ENCODE assay signal across 16 cellular contexts in the genomic region with DNA sequence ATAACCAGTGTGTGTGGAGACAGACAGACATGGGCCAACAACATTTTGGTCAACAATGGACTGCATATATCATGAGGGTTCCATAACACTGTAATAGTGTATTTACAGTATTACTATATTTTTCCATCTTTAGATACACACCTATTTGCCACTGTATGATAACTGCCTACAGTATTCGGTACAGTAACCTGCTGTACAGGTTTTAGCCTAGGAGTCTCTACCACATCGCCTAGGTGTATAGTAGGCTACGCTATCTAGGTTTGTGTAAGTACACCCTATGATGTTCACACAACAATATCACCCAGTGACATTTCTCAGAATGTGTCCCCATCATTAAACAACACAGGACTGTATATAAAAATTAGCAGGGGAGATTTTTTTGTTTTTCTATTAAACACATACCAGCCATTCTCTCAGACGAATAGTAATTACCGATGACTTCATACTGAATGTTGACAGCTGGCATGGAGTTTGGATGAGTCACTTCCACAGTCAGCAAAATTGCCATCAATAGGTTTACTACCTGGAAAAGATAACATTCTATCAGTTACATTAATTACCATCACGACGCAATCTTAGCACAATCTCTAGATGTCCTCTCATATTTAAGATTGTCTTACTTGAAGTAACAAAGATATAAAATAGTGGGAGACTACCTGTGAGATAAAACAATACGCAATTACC. TPM values are rescaled to one million over a fixed set of nuclear protein-coding genes. Genes with fewer than 3 reads are reported as not detected.
A peak's percentile ranks its signal among the peaks of the same experiment; 100 is the strongest.
DNase-seq lines count a peak whose midpoint lies in the region; ATAC-seq, FAIRE-seq and TF ChIP-seq lines count a peak whose summit lies in the region.
"Had no signal": no experiment of that assay in that cellular context is flagged by ENCODE, and none has a peak within 500 bp of the region (broad histone marks: within the 10 kb centered on the region; RNA-seq: fewer than 3 reads in every experiment).

No MANE protein-coding gene starts in this region.

- no TSS peak for BruUV-seq in GM12878 (replicated peaks; lab: Mats Ljungman, UMichigan)
- no TSS peak for BruUV-seq in HepG2 (replicated peaks; lab: Mats Ljungman, UMichigan)

- H3K9me3 ChIP-seq in GM12878 (replicated peaks; ENCODE audit: control insufficient read depth, insufficient read depth, low read length) (no peaks in the 10 kb centered on the region), HepG2 (ENCODE audit: low read length) (no peaks in the 10 kb centered on the region), esophagus squamous epithelium (no peaks in the 10 kb centered on the region), sigmoid colon (no peaks in the 10 kb centered on the region)

- RAD21 ChIA-PET in GM12878 (lab: Charles Lee; ENCODE audit: unreplicated experiment): interaction anchor here (0.9 kb wide), 1 partner anchor 11 kb away, joined by 4 read pairs; the partner anchor contains the start of gene LAPTM4A

- H3K79me2 ChIP-seq in GM12878 (ENCODE audit: control insufficient read depth, insufficient read depth, low read length) (peaks cover 15% of the 10 kb centered on the region), HepG2 (ENCODE audit: insufficient read depth, low read length) (peaks cover 63% of the 10 kb centered on the region)

- H2AFZ ChIP-seq in GM12878 (ENCODE audit: control insufficient read depth, low read depth, low read length) (no peak overlapping the region), HepG2 (ENCODE audit: low read length) (no peak overlapping the region)

- H3K9ac ChIP-seq in GM12878 (ENCODE audit: control insufficient read depth, insufficient read depth, low read length) (no peak overlapping the region), HepG2 (ENCODE audit: insufficient read depth, low read depth, low read length) (no peak overlapping the region)

- H3K27me3 ChIP-seq in GM12878 (replicated peaks in 1 of 2; ENCODE audit: control insufficient read depth in 2 of 2, insufficient read depth in 2 of 2, low read length in 1 of 2): no peaks in the 10 kb centered on the region
- no peaks in the 10 kb centered on the region for H3K27me3 ChIP-seq in HepG2 (ENCODE audit: control insufficient read depth in 1 of 2, insufficient read depth in 2 of 2, low read length in 2 of 2)
- no peaks in the 10 kb centered on the region for H3K27me3 ChIP-seq in esophagus squamous epithelium
- no peaks in the 10 kb centered on the region for H3K27me3 ChIP-seq in sigmoid colon

- SMC1A ChIA-PET in GM12878 (lab: Charles Lee; ENCODE audit: uncharacterized antibody, unreplicated experiment): interaction anchor here (0.7 to 5.9 kb wide), 3 partner anchors 8 to 79 kb away, joined by 3 to 31 read pairs (median 3); no protein-coding TSS in a partner anchor

- DNase-seq in A172 (ENCODE audit: low spot score): peak; percentile 80
- no peak for DNase-seq in GM12878 (ENCODE audit: low read depth, low spot score)
- DNase-seq in HepG2 (ENCODE audit: low spot score): no peak
- no peak for DNase-seq in esophagus squamous epithelium (lab: John Stamatoyannopoulos, UW)
- no peak for DNase-seq in sigmoid colon
- no peak for DNase-seq in MV-4-11 (lab: John Stamatoyannopoulos, UW)
- DNase-seq: activated CD8-positive, alpha-beta memory T cell treated with anti-CD3 and anti-CD28 coated beads, Interleukin-2, amount 10 ng/mL, durations not matched to agents 7 days and 5 days; activated naive CD4-positive, alpha-beta T cell treated with anti-CD3 and anti-CD28 coated beads for 36 hours; left ventricle myocardium superior; NCI-H1092; NCI-H2171 treated with DMSO at 0.1 percent for 48 hours; stimulated activated naive CD8-positive, alpha-beta T cell treated with anti-CD3 and anti-CD28 coated beads, Interleukin-15, amount 100 ng/mL, for 72 hours had no signal

- TF ChIP-seq EP300 in Ishikawa (IDR thresholded peaks at IDR 0.05; ENCODE audit: borderline replicate concordance) (no peak), GM12878 (IDR thresholded peaks at IDR 0.05; ENCODE audit: borderline replicate concordance in 1 of 2, control insufficient read depth in 1 of 2, low read depth in 2 of 2, low read length in 2 of 2) (no peak), HepG2 (IDR thresholded peaks at IDR 0.05; ENCODE audit: low read depth in 2 of 2, low read length in 2 of 2) (no peak), HepG2 (CRISPR knock-in tag; IDR thresholded peaks at IDR 0.05; ENCODE audit: borderline replicate concordance) (no peak), sigmoid colon (IDR thresholded peaks at IDR 0.05) (no peak)

- no peak for TF ChIP-seq POLR2A in GM12878 (IDR thresholded peaks at IDR 0.05; ENCODE audit: low read depth, low read length)
- TF ChIP-seq POLR2A in HepG2 (IDR thresholded peaks at IDR 0.05; ENCODE audit: insufficient read depth in 1 of 2, low read depth in 2 of 2, low read length in 2 of 2): no peak
- TF ChIP-seq POLR2A in esophagus squamous epithelium (IDR thresholded peaks at IDR 0.05): no peak
- no peak for TF ChIP-seq POLR2A in sigmoid colon (IDR thresholded peaks at IDR 0.05)

- ATAC-seq in GM12878: no peak
- ATAC-seq in HepG2: no peak
- no peak for ATAC-seq in GM21423 (IDR thresholded peaks at IDR 0.05; ENCODE audit: unreplicated experiment)
- ATAC-seq: activated CD8-positive, alpha-beta memory T cell treated with anti-CD3 and anti-CD28 coated beads, Interleukin-2, amount 10 ng/mL, durations not matched to agents 7 days and 5 days; left ventricle myocardium superior; natural killer cell treated with Interleukin-12 subunit alpha and Interleukin-12 subunit beta and Interleukin-15 and Interleukin-18, amount 100 ng/mL, for 72 hours; stimulated activated naive CD8-positive, alpha-beta T cell treated with anti-CD3 and anti-CD28 coated beads, Interleukin-15, amount 100 ng/mL, for 72 hours; WTC11 had no signal

- FAIRE-seq in GM12878 (lab: Jason Lieb, UNC) (peak; percentile 13), HepG2 (lab: Jason Lieb, UNC) (no peak)

- H3K4me2 ChIP-seq in GM12878 (ENCODE audit: control insufficient read depth, insufficient read depth) (no peak overlapping the region), HepG2 (ENCODE audit: low read depth, low read length) (no peak overlapping the region)

- WGBS in GM12878 (ENCODE audit: insufficient coverage, insufficient replicate concordance, low lambda C conversion rate, missing lambda C conversion rate): 98% methylated on average over 8 of the region's 8 CpGs
- 95% methylated on average over 8 of the region's 8 CpGs for WGBS in HepG2 (ENCODE audit: low lambda C conversion rate)
- WGBS in esophagus squamous epithelium, 2 donors: 52 to 67% methylated on average over 8 of the region's 8 CpGs
- WGBS in sigmoid colon, 2 donors: 75 to 88% methylated on average over 8 of the region's 8 CpGs

- POLR2A ChIA-PET in GM12878 (lab: Charles Lee): interaction anchor here (1.2 kb wide), 1 partner anchor 11 kb away, joined by 3 read pairs; the partner anchor contains the start of gene LAPTM4A
- POLR2A ChIA-PET in HepG2 (lab: Yijun Ruan, JAX): interaction anchor here (1.6 kb wide), 1 partner anchor 11 kb away, joined by 10 read pairs; the partner anchor contains the start of gene LAPTM4A

- no peak overlapping the region for H3K4me3 ChIP-seq in GM12878
- no peak overlapping the region for H3K4me3 ChIP-seq in HepG2 (replicated peaks in 1 of 3; ENCODE audit: insufficient read depth in 1 of 3, low read depth in 2 of 3, low read length in 3 of 3)
- no peak overlapping the region for H3K4me3 ChIP-seq in esophagus squamous epithelium
- no peak overlapping the region for H3K4me3 ChIP-seq in sigmoid colon

- H3K4me1 ChIP-seq in GM12878 (ENCODE audit: control insufficient read depth, insufficient read depth, low read length): peaks cover 3% of the 10 kb centered on the region; the same call in 1 of the 2 replicates
- peaks cover 32% of the 10 kb centered on the region for H3K4me1 ChIP-seq in HepG2 (ENCODE audit: insufficient read depth, low read length)
- peaks cover 3 to 70% (median 25%) of the 10 kb centered on the region in 3 donors for H3K4me1 ChIP-seq in esophagus squamous epithelium
- peaks cover 0 to 72% (median 63%) of the 10 kb centered on the region in 4 donors for H3K4me1 ChIP-seq in sigmoid colon

- no peak for TF ChIP-seq CTCF in GM12878 (IDR thresholded peaks at IDR 0.05 in 2 of 3, conservative IDR thresholded peaks at IDR 0.05 in 1 of 3; ENCODE audit: control insufficient read depth in 2 of 3, extremely low read depth in 1 of 3, insufficient read depth in 1 of 3, low read depth in 3 of 3, low read length in 3 of 3)
- TF ChIP-seq CTCF in HepG2 (CRISPR knock-in tag; IDR thresholded peaks at IDR 0.05): no peak
- TF ChIP-seq CTCF in esophagus squamous epithelium (IDR thresholded peaks at IDR 0.05): no peak
- TF ChIP-seq CTCF in sigmoid colon (IDR thresholded peaks at IDR 0.05): no peak

- TF ChIP-seq RAD21 in Ishikawa (IDR thresholded peaks at IDR 0.05; ENCODE audit: low read depth): no peak
- no peak for TF ChIP-seq RAD21 in GM12878 (IDR thresholded peaks at IDR 0.05; ENCODE audit: insufficient read depth, low read depth, low read length)
- no peak for TF ChIP-seq RAD21 in HepG2 (CRISPR knock-in tag; IDR thresholded peaks at IDR 0.05)

- intact Hi-C loops in GM12878 (cut with micrococcal nuclease; ENCODE audit: unreplicated experiment) (no loop called here), HepG2 (cut with micrococcal nuclease; ENCODE audit: unreplicated experiment) (no loop called here), esophagus squamous epithelium (cut with DNase I) (no loop called here), sigmoid colon (cut with DNase I) (no loop called here)

- H3K27ac ChIP-seq in GM12878 (ENCODE audit: control insufficient read depth, insufficient read depth): no peak overlapping the region
- no peak overlapping the region for H3K27ac ChIP-seq in HepG2 (ENCODE audit: extremely low read length, insufficient read depth, low read length)
- no peak overlapping the region for H3K27ac ChIP-seq in esophagus squamous epithelium
- H3K27ac ChIP-seq in sigmoid colon: no peak overlapping the region

- CTCF ChIA-PET in GM12878 (lab: Yijun Ruan, JAX) (interaction anchor here (0.7 to 1.5 kb wide), 2 partner anchors 10 to 25 kb away, joined by 4 to 5 read pairs; no protein-coding TSS in a partner anchor), HepG2 (lab: Yijun Ruan, JAX; ENCODE audit: low intra/inter-chr PET ratio, low total read pairs) (no interaction called here)

- H4K20me1 ChIP-seq in GM12878 (ENCODE audit: control insufficient read depth, insufficient read depth): no peaks in the 10 kb centered on the region; the same call in 1 of the 2 replicates
- H4K20me1 ChIP-seq in HepG2 (ENCODE audit: insufficient read depth, low read length): peaks cover 38% of the 10 kb centered on the region

- in situ Hi-C loops in GM12878 (cut with MboI): no loop called here
- in situ Hi-C loops in HepG2 (cut with HindIII; ENCODE audit: extremely low pct_ligation_motif_present, low pct_unique_long_range_greater_than_20kb): no loop called here

- peaks cover 5 to 28% of the 10 kb centered on the region in 2 experiments for H3K36me3 ChIP-seq in GM12878 (ENCODE audit: control insufficient read depth in 2 of 2, insufficient read depth in 2 of 2, low read length in 1 of 2)
- H3K36me3 ChIP-seq in HepG2 (replicated peaks in 1 of 2; ENCODE audit: control insufficient read depth in 1 of 2, insufficient read depth in 2 of 2, low read length in 2 of 2): peaks cover 26 to 69% of the 10 kb centered on the region in 2 experiments
- peaks cover 14 to 56% (median 16%) of the 10 kb centered on the region in 3 donors for H3K36me3 ChIP-seq in esophagus squamous epithelium
- peaks cover 15 to 54% (median 40%) of the 10 kb centered on the region in 4 donors for H3K36me3 ChIP-seq in sigmoid colon

RNA-seq across cellular contexts. Expression of gene LAPTM4A, which starts 10.8 kb away (rescaled TPM):
- 488 and 537 TPM in 2 replicates for total RNA-seq in A172 (2014; rRNA removed; shearing (Covaris generic))
- total RNA-seq in GM12878 (2013; cell fraction: nucleolus; rRNA removed): 20.7 and 23.4 TPM in 2 replicates
- total RNA-seq in GM12878 (2014; rRNA removed): 17.8 and 21.2 TPM in 2 replicates
- 23.9 and 25.6 TPM in 2 replicates for total RNA-seq in GM12878 (2014; rRNA removed; fragmentation: Illumina TruSeq; extraction: Trizol)
- 26.9 and 27.2 TPM in 2 replicates for total RNA-seq in GM12878 (2021)
- polyA plus RNA-seq in GM12878 (2011; ENCODE audit: low read depth): 21.4 TPM
- 107 and 126 TPM in 2 replicates for polyA plus RNA-seq in GM12878 (2011; rRNA removed)
- 51.1 and 59.2 TPM in 2 replicates for polyA plus RNA-seq in GM12878 (2011; cell fraction: cytosol; rRNA removed)
- 28.9 and 29.4 TPM in 2 replicates for polyA plus RNA-seq in GM12878 (2011; cell fraction: nucleus; rRNA removed)
- polyA plus RNA-seq in GM12878 (2012): 40.6 and 45.5 TPM in 2 replicates
- polyA plus RNA-seq in GM12878 (2014; fragmentation: Illumina TruSeq; extraction: Trizol): 38.5 and 52.1 TPM in 2 replicates
- 10 to 100 TPM; 77.2 to 87.8 TPM for polyA plus RNA-seq in GM12878 (2014; fragmentation: Nextera tagmentation; extraction: Ambion mirVana)
- polyA plus RNA-seq in GM12878 (2014; rRNA removed): 22.8 and 24.7 TPM in 2 replicates
- 10 to 100 TPM; 53.1 to 62.2 TPM for polyA plus RNA-seq in GM12878 (2016; fragmentation: Nextera tagmentation; extraction: Ambion mirVana)
- polyA minus RNA-seq in GM12878 (2011; rRNA and poly(A)+ RNA removed): 36.8 and 56.5 TPM in 2 replicates
- 13.4 and 15.2 TPM in 2 replicates for polyA minus RNA-seq in GM12878 (2011; cell fraction: cytosol; rRNA and poly(A)+ RNA removed)
- 13.2 and 14.4 TPM in 2 replicates for polyA minus RNA-seq in GM12878 (2011; cell fraction: nucleus; rRNA and poly(A)+ RNA removed)
- total RNA-seq in HepG2 (2016; rRNA removed; fragmentation: Illumina TruSeq; extraction: Trizol): 82.8 and 116 TPM in 2 replicates
- 18.7 and 21.2 TPM in 2 replicates for total RNA-seq in HepG2 (2016; cell fraction: cytosol; rRNA removed; fragmentation: Illumina TruSeq; extraction: Trizol; ENCODE audit: low read depth)
- 83.7 and 119 TPM in 2 replicates for total RNA-seq in HepG2 (2016; cell fraction: insoluble cytoplasmic fraction; rRNA removed; fragmentation: Illumina TruSeq; extraction: Trizol)
- total RNA-seq in HepG2 (2016; cell fraction: membrane; rRNA removed; fragmentation: Illumina TruSeq; extraction: Trizol): 35.7 and 39.5 TPM in 2 replicates
- total RNA-seq in HepG2 (2016; cell fraction: nucleus; rRNA removed; fragmentation: Illumina TruSeq; extraction: Trizol): 127 and 144 TPM in 2 replicates
- 491 and 558 TPM in 2 replicates for polyA plus RNA-seq in HepG2 (2011; rRNA removed)
- 344 and 527 TPM in 2 replicates for polyA plus RNA-seq in HepG2 (2011; cell fraction: cytosol; rRNA removed)
- 114 and 137 TPM in 2 replicates for polyA plus RNA-seq in HepG2 (2011; cell fraction: nucleus; rRNA removed)
- polyA plus RNA-seq in HepG2 (2012): 288 and 349 TPM in 2 replicates
- polyA plus RNA-seq in HepG2 (2016; cell fraction: cytosol; fragmentation: Illumina TruSeq; extraction: Trizol; ENCODE audit: low read depth): 46.6 and 49.9 TPM in 2 replicates
- 181 and 190 TPM in 2 replicates for polyA plus RNA-seq in HepG2 (2016; cell fraction: insoluble cytoplasmic fraction; fragmentation: Illumina TruSeq; extraction: Trizol; ENCODE audit: low read depth)
- polyA plus RNA-seq in HepG2 (2016; cell fraction: membrane; fragmentation: Illumina TruSeq; extraction: Trizol; ENCODE audit: low read depth): 62.5 and 62.8 TPM in 2 replicates
- 365 and 398 TPM in 2 replicates for polyA plus RNA-seq in HepG2 (2016; cell fraction: nucleus; fragmentation: Illumina TruSeq; extraction: Trizol; ENCODE audit: insufficient read depth, low read depth)
- polyA minus RNA-seq in HepG2 (2011; rRNA and poly(A)+ RNA removed; ENCODE audit: low replicate concordance): 123 and 176 TPM in 2 replicates
- 150 and 184 TPM in 2 replicates for polyA minus RNA-seq in HepG2 (2011; cell fraction: cytosol; rRNA and poly(A)+ RNA removed)
- polyA minus RNA-seq in HepG2 (2011; cell fraction: nucleus; rRNA and poly(A)+ RNA removed): 93.0 and 135 TPM in 2 replicates
- total RNA-seq in esophagus squamous epithelium: 100 to 1,000 TPM in 2 of 4 donors, 10 to 100 TPM in 2; 71.0 to 144 (median 98.2) TPM
- total RNA-seq in sigmoid colon: 100 to 1,000 TPM; 181 to 246 (median 227) TPM
- polyA plus RNA-seq in sigmoid colon: 100 to 1,000 TPM in 1 of 3 donors, 10 to 100 TPM in 2; 59.2 to 192 (median 62.5) TPM

RNA-seq across cellular contexts. Expression of gene MATN3, which starts 28.2 kb away (rescaled TPM):
- 13.4 and 16.1 TPM in 2 replicates for total RNA-seq in A172 (2014; rRNA removed; shearing (Covaris generic))
- not detected in 2 replicates for total RNA-seq in GM12878 (2013; cell fraction: nucleolus; rRNA removed)
- total RNA-seq in GM12878 (2014; rRNA removed) (not detected in 2 replicates), GM12878 (2014; rRNA removed; fragmentation: Illumina TruSeq; extraction: Trizol) (not detected in 2 replicates), GM12878 (2021) (not detected in 2 replicates), HepG2 (2016; rRNA removed; fragmentation: Illumina TruSeq; extraction: Trizol) (19.2 and 36.1 TPM in 2 replicates), esophagus squamous epithelium (1 to 10 TPM in 1 of 4 donors, under 1 TPM in 2, not detected in 1; 0.45 to 1.3 (median 0.92) TPM), sigmoid colon (under 1 TPM; 0.54 to 0.82 (median 0.63) TPM)
- not detected for polyA plus RNA-seq in GM12878 (2011; ENCODE audit: low read depth)
- polyA plus RNA-seq in GM12878 (2011; rRNA removed) (not detected in 2 replicates), GM12878 (2014; fragmentation: Illumina TruSeq; extraction: Trizol) (not detected in 2 replicates), GM12878 (2014; fragmentation: Nextera tagmentation; extraction: Ambion mirVana) (not detected), GM12878 (2014; rRNA removed) (not detected in 2 replicates), GM12878 (2016; fragmentation: Nextera tagmentation; extraction: Ambion mirVana) (under 1 TPM in 1 of 2 experiments, not detected in 1; 0.09 TPM), HepG2 (2011; rRNA removed) (191 and 208 TPM in 2 replicates), sigmoid colon (under 1 TPM in 1 of 3 donors, not detected in 2; 0.32 TPM)
- not detected in 2 replicates for polyA plus RNA-seq in GM12878 (2011; cell fraction: cytosol; rRNA removed)
- not detected in 2 replicates for polyA plus RNA-seq in GM12878 (2011; cell fraction: nucleus; rRNA removed)
- polyA plus RNA-seq in GM12878 (2012): not detected in 2 replicates
- not detected in 2 replicates for polyA minus RNA-seq in GM12878 (2011; rRNA and poly(A)+ RNA removed)
- not detected in 2 replicates for polyA minus RNA-seq in GM12878 (2011; cell fraction: cytosol; rRNA and poly(A)+ RNA removed)
- not detected in 2 replicates for polyA minus RNA-seq in GM12878 (2011; cell fraction: nucleus; rRNA and poly(A)+ RNA removed)
- 2.3 and 3.4 TPM in 2 replicates for total RNA-seq in HepG2 (2016; cell fraction: cytosol; rRNA removed; fragmentation: Illumina TruSeq; extraction: Trizol; ENCODE audit: low read depth)
- total RNA-seq in HepG2 (2016; cell fraction: insoluble cytoplasmic fraction; rRNA removed; fragmentation: Illumina TruSeq; extraction: Trizol): 16.3 and 36.5 TPM in 2 replicates
- total RNA-seq in HepG2 (2016; cell fraction: membrane; rRNA removed; fragmentation: Illumina TruSeq; extraction: Trizol): 10.9 and 12.3 TPM in 2 replicates
- total RNA-seq in HepG2 (2016; cell fraction: nucleus; rRNA removed; fragmentation: Illumina TruSeq; extraction: Trizol): 68.9 and 81.8 TPM in 2 replicates
- polyA plus RNA-seq in HepG2 (2011; cell fraction: cytosol; rRNA removed): 101 and 153 TPM in 2 replicates
- polyA plus RNA-seq in HepG2 (2011; cell fraction: nucleus; rRNA removed): 157 and 160 TPM in 2 replicates
- 109 and 194 TPM in 2 replicates for polyA plus RNA-seq in HepG2 (2012)
- 4.3 and 4.6 TPM in 2 replicates for polyA plus RNA-seq in HepG2 (2016; cell fraction: cytosol; fragmentation: Illumina TruSeq; extraction: Trizol; ENCODE audit: low read depth)
- polyA plus RNA-seq in HepG2 (2016; cell fraction: insoluble cytoplasmic fraction; fragmentation: Illumina TruSeq; extraction: Trizol; ENCODE audit: low read depth): 26.1 and 30.5 TPM in 2 replicates
- polyA plus RNA-seq in HepG2 (2016; cell fraction: membrane; fragmentation: Illumina TruSeq; extraction: Trizol; ENCODE audit: low read depth): 9.4 and 10.7 TPM in 2 replicates
- polyA plus RNA-seq in HepG2 (2016; cell fraction: nucleus; fragmentation: Illumina TruSeq; extraction: Trizol; ENCODE audit: insufficient read depth, low read depth): 150 and 151 TPM in 2 replicates
- 0.14 and 109 TPM in 2 replicates for polyA minus RNA-seq in HepG2 (2011; rRNA and poly(A)+ RNA removed; ENCODE audit: low replicate concordance)
- 73.2 and 97.4 TPM in 2 replicates for polyA minus RNA-seq in HepG2 (2011; cell fraction: cytosol; rRNA and poly(A)+ RNA removed)
- polyA minus RNA-seq in HepG2 (2011; cell fraction: nucleus; rRNA and poly(A)+ RNA removed): 125 and 126 TPM in 2 replicates
- total RNA-seq: activated CD8-positive, alpha-beta memory T cell treated with anti-CD3 and anti-CD28 coated beads, Interleukin-2, amount 10 ng/mL, durations not matched to agents 7 days and 5 days; activated naive CD4-positive, alpha-beta T cell treated with anti-CD3 and anti-CD28 coated beads for 36 hours; natural killer cell treated with Interleukin-12 subunit alpha and Interleukin-12 subunit beta and Interleukin-15 and Interleukin-18, amount 100 ng/mL, for 72 hours had no signal

RNA-seq across cellular contexts. Expression of gene WDR35, which starts 50.7 kb away (rescaled TPM):
- total RNA-seq in A172 (2014; rRNA removed; shearing (Covaris generic)): 14.7 and 16.7 TPM in 2 replicates
- total RNA-seq in GM12878 (2013; cell fraction: nucleolus; rRNA removed): 55.7 and 66.7 TPM in 2 replicates
- total RNA-seq in GM12878 (2014; rRNA removed) (7.3 and 8.1 TPM in 2 replicates), GM12878 (2014; rRNA removed; fragmentation: Illumina TruSeq; extraction: Trizol) (8.5 and 9.0 TPM in 2 replicates), GM12878 (2021) (6.9 and 7.1 TPM in 2 replicates), HepG2 (2016; rRNA removed; fragmentation: Illumina TruSeq; extraction: Trizol) (19.6 and 26.6 TPM in 2 replicates), esophagus squamous epithelium (1 to 10 TPM in 3 of 4 donors, under 1 TPM in 1; 0.83 to 7.2 (median 4.5) TPM), sigmoid colon (10 to 100 TPM in 3 of 4 donors, 1 to 10 TPM in 1; 7.2 to 15.5 (median 11.9) TPM)
- polyA plus RNA-seq in GM12878 (2011; ENCODE audit: low read depth): 2.7 TPM
- polyA plus RNA-seq in GM12878 (2011; rRNA removed) (9.3 and 14.7 TPM in 2 replicates), GM12878 (2014; fragmentation: Illumina TruSeq; extraction: Trizol) (6.4 and 8.2 TPM in 2 replicates), GM12878 (2014; fragmentation: Nextera tagmentation; extraction: Ambion mirVana) (1 to 10 TPM; 3.0 to 3.2 TPM), GM12878 (2014; rRNA removed) (4.6 and 5.4 TPM in 2 replicates), GM12878 (2016; fragmentation: Nextera tagmentation; extraction: Ambion mirVana) (1 to 10 TPM; 3.9 to 6.1 TPM), HepG2 (2011; rRNA removed) (8.2 and 11.1 TPM in 2 replicates), sigmoid colon (1 to 10 TPM in 1 of 3 donors, under 1 TPM in 2; 0.46 to 2.2 (median 0.60) TPM)
- 2.7 and 3.0 TPM in 2 replicates for polyA plus RNA-seq in GM12878 (2011; cell fraction: cytosol; rRNA removed)
- 15.0 and 15.6 TPM in 2 replicates for polyA plus RNA-seq in GM12878 (2011; cell fraction: nucleus; rRNA removed)
- 3.3 and 3.9 TPM in 2 replicates for polyA plus RNA-seq in GM12878 (2012)
- polyA minus RNA-seq in GM12878 (2011; rRNA and poly(A)+ RNA removed): 8.3 and 10.0 TPM in 2 replicates
- 4.2 and 4.4 TPM in 2 replicates for polyA minus RNA-seq in GM12878 (2011; cell fraction: cytosol; rRNA and poly(A)+ RNA removed)
- polyA minus RNA-seq in GM12878 (2011; cell fraction: nucleus; rRNA and poly(A)+ RNA removed): 6.4 and 9.7 TPM in 2 replicates
- 2.4 and 2.8 TPM in 2 replicates for total RNA-seq in HepG2 (2016; cell fraction: cytosol; rRNA removed; fragmentation: Illumina TruSeq; extraction: Trizol; ENCODE audit: low read depth)
- 19.2 and 25.7 TPM in 2 replicates for total RNA-seq in HepG2 (2016; cell fraction: insoluble cytoplasmic fraction; rRNA removed; fragmentation: Illumina TruSeq; extraction: Trizol)
- total RNA-seq in HepG2 (2016; cell fraction: membrane; rRNA removed; fragmentation: Illumina TruSeq; extraction: Trizol): 3.2 and 4.5 TPM in 2 replicates
- 30.6 and 31.4 TPM in 2 replicates for total RNA-seq in HepG2 (2016; cell fraction: nucleus; rRNA removed; fragmentation: Illumina TruSeq; extraction: Trizol)
- 2.8 and 4.0 TPM in 2 replicates for polyA plus RNA-seq in HepG2 (2011; cell fraction: cytosol; rRNA removed)
- 17.1 and 18.5 TPM in 2 replicates for polyA plus RNA-seq in HepG2 (2011; cell fraction: nucleus; rRNA removed)
- polyA plus RNA-seq in HepG2 (2012): 6.4 and 8.8 TPM in 2 replicates
- polyA plus RNA-seq in HepG2 (2016; cell fraction: cytosol; fragmentation: Illumina TruSeq; extraction: Trizol; ENCODE audit: low read depth): 0.34 and 0.38 TPM in 2 replicates
- 10.8 and 11.7 TPM in 2 replicates for polyA plus RNA-seq in HepG2 (2016; cell fraction: insoluble cytoplasmic fraction; fragmentation: Illumina TruSeq; extraction: Trizol; ENCODE audit: low read depth)
- 0.88 and 1.1 TPM in 2 replicates for polyA plus RNA-seq in HepG2 (2016; cell fraction: membrane; fragmentation: Illumina TruSeq; extraction: Trizol; ENCODE audit: low read depth)
- polyA plus RNA-seq in HepG2 (2016; cell fraction: nucleus; fragmentation: Illumina TruSeq; extraction: Trizol; ENCODE audit: insufficient read depth, low read depth): 35.7 and 36.8 TPM in 2 replicates
- 4.9 and 7.4 TPM in 2 replicates for polyA minus RNA-seq in HepG2 (2011; rRNA and poly(A)+ RNA removed; ENCODE audit: low replicate concordance)
- polyA minus RNA-seq in HepG2 (2011; cell fraction: cytosol; rRNA and poly(A)+ RNA removed): 7.1 and 7.9 TPM in 2 replicates
- 37.7 and 50.3 TPM in 2 replicates for polyA minus RNA-seq in HepG2 (2011; cell fraction: nucleus; rRNA and poly(A)+ RNA removed)
